ENCODE assay signal across 8 cellular contexts in the genomic region with DNA sequence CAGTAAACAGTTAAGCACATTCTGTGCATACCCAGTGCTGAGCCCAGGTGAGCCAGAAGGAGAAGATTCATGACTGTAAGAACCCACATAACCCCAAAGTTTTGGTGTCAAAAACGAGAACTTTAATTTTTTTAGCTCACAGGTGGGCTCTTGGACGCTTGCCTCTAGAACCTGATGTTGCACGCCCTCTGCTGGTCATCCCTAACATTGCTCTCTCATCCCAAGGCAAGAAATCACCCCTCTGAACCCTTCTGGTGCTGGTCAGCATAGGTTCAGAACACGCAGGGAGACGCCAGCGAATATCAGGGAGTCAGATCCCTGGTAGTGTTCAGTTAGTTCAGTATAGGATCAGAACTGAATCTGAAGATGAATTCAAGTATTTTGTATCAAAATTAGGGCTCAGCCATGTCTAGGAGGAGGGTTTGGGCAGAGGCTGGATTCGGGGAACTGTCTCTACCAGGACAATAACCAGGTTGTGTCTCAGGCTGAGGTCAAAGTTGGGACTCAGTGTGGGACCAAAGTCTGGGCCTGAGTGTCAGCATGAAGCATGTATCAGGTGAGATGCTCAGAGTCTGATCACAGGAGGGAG. TPM values are rescaled to one million over a fixed set of nuclear protein-coding genes. Genes with fewer than 3 reads are reported as not detected.
DNase-seq lines count a peak whose midpoint lies in the region; ATAC-seq and TF ChIP-seq lines count a peak whose summit lies in the region.

No MANE protein-coding gene starts in this region.

- no peaks in the 10 kb centered on the region for H3K9me3 ChIP-seq in endodermal cell (ENCODE audit: control insufficient read depth, low read length)
- no peaks in the 10 kb centered on the region for H3K9me3 ChIP-seq in neutrophil

- POLR2A ChIA-PET in activated CD8-positive, alpha-beta T cell treated with anti-CD3 and anti-CD28 coated beads, Interleukin-2, amount 10 ng/mL, durations not matched to agents 7 days and 5 days (lab: Charles Lee): no interaction called here

- H3K4me3 ChIP-seq in AG09309 (ENCODE audit: control insufficient read depth, low read depth, low read length) (no peak overlapping the region), GM12864 (ENCODE audit: low read depth, low read length) (no peak overlapping the region), endodermal cell (ENCODE audit: low read length) (no peak overlapping the region), neutrophil (ENCODE audit: low read depth in 1 of 2, low read length in 1 of 2) (no peak overlapping the region)

- peaks cover 73% of the 10 kb centered on the region for H3K4me1 Mint-ChIP-seq in activated CD8-positive, alpha-beta T cell treated with anti-CD3 and anti-CD28 coated beads, Interleukin-2, amount 10 ng/mL, durations not matched to agents 7 days and 5 days (ENCODE audit: low read depth)
- peaks cover 5% of the 10 kb centered on the region for H3K4me1 Mint-ChIP-seq in endodermal cell

- TF ChIP-seq CTCF in AG09309 (IDR thresholded peaks at IDR 0.05; ENCODE audit: control insufficient read depth, insufficient read depth, low read depth, low read length, missing control alignments): peak; percentile 83
- TF ChIP-seq CTCF in GM12864 (IDR thresholded peaks at IDR 0.05; ENCODE audit: low read depth, low read length, missing control alignments): peak; percentile 92
- peak; percentile 91 for TF ChIP-seq CTCF in endodermal cell (conservative IDR thresholded peaks at IDR 0.05)
- TF ChIP-seq CTCF in neutrophil (IDR thresholded peaks at IDR 0.05): peak; percentile 89

- H3K9ac ChIP-seq in endodermal cell (ENCODE audit: extremely low read depth, low read length, poor library complexity, severe bottlenecking): no peak overlapping the region

- no peak overlapping the region for H3K27ac ChIP-seq in endodermal cell (ENCODE audit: low read depth, low read length)
- H3K27ac ChIP-seq in neutrophil: peak overlapping the region; percentile 96

- no peaks in the 10 kb centered on the region for H3K36me3 Mint-ChIP-seq in activated CD8-positive, alpha-beta T cell treated with anti-CD3 and anti-CD28 coated beads, Interleukin-2, amount 10 ng/mL, durations not matched to agents 7 days and 5 days (ENCODE audit: low read depth)
- no peaks in the 10 kb centered on the region for H3K36me3 Mint-ChIP-seq in endodermal cell (ENCODE audit: low read depth)

- WGBS in endodermal cell (ENCODE audit: insufficient coverage in 1 of 2, insufficient read length in 1 of 2), 2 experiments: 31 to 38% methylated on average over 7 of the region's 7 CpGs

- H3K36me3 ChIP-seq in endodermal cell (ENCODE audit: control insufficient read depth, insufficient read depth, low read length): no peaks in the 10 kb centered on the region
- no peaks in the 10 kb centered on the region for H3K36me3 ChIP-seq in neutrophil

- no peak for ATAC-seq in activated CD8-positive, alpha-beta T cell treated with anti-CD3 and anti-CD28 coated beads, Interleukin-2, amount 10 ng/mL, durations not matched to agents 7 days and 5 days
- ATAC-seq in HG03045 (IDR thresholded peaks at IDR 0.05; ENCODE audit: unreplicated experiment) (no peak), GM21381 (IDR thresholded peaks at IDR 0.05; ENCODE audit: unreplicated experiment) (no peak)

- H3K27ac Mint-ChIP-seq in activated CD8-positive, alpha-beta T cell treated with anti-CD3 and anti-CD28 coated beads, Interleukin-2, amount 10 ng/mL, durations not matched to agents 7 days and 5 days: peak overlapping the region; percentile 0
- no peak overlapping the region for H3K27ac Mint-ChIP-seq in endodermal cell

- CTCF ChIA-PET in activated CD8-positive, alpha-beta T cell treated with anti-CD3 and anti-CD28 coated beads, Interleukin-2, amount 10 ng/mL, durations not matched to agents 7 days and 5 days (lab: Charles Lee): interaction anchor here (0.6 to 6.5 kb wide), 32 partner anchors 9 to 492 kb away, joined by 3 to 116 read pairs (median 4); partner anchors contain the start of genes ATOSB, DCTN3, PIGO and STOML2

- H3K27me3 Mint-ChIP-seq in activated CD8-positive, alpha-beta T cell treated with anti-CD3 and anti-CD28 coated beads, Interleukin-2, amount 10 ng/mL, durations not matched to agents 7 days and 5 days (ENCODE audit: low read depth): no peaks in the 10 kb centered on the region
- H3K27me3 Mint-ChIP-seq in endodermal cell (ENCODE audit: insufficient read depth): peaks cover 4% of the 10 kb centered on the region

- no peak overlapping the region for H3K4me3 Mint-ChIP-seq in activated CD8-positive, alpha-beta T cell treated with anti-CD3 and anti-CD28 coated beads, Interleukin-2, amount 10 ng/mL, durations not matched to agents 7 days and 5 days
- H3K4me3 Mint-ChIP-seq in endodermal cell: no peak overlapping the region

- H3K9me3 Mint-ChIP-seq in activated CD8-positive, alpha-beta T cell treated with anti-CD3 and anti-CD28 coated beads, Interleukin-2, amount 10 ng/mL, durations not matched to agents 7 days and 5 days (ENCODE audit: insufficient read depth): no peaks in the 10 kb centered on the region
- no peaks in the 10 kb centered on the region for H3K9me3 Mint-ChIP-seq in endodermal cell

- no peak for DNase-seq in AG09309 (ENCODE audit: low read depth)
- DNase-seq in GM12864 (ENCODE audit: low read depth): no peak
- peak; percentile 58 for DNase-seq in NCI-H2227 (lab: John Stamatoyannopoulos, UW; ENCODE audit: unreplicated experiment)
- DNase-seq in activated CD8-positive, alpha-beta T cell treated with anti-CD3 and anti-CD28 coated beads, Interleukin-2, amount 10 ng/mL, durations not matched to agents 7 days and 5 days: peak; percentile 77
- peak; percentile 94 for DNase-seq in endodermal cell

- H3K4me1 ChIP-seq in endodermal cell (ENCODE audit: control insufficient read depth, insufficient read depth, low read length) (no peaks in the 10 kb centered on the region), neutrophil (ENCODE audit: control insufficient read depth in 1 of 2, insufficient read depth in 1 of 2, low read depth in 1 of 2, low read length in 1 of 2) (peaks cover 90 to 97% of the 10 kb centered on the region in 2 experiments)

- H3K27me3 ChIP-seq in endodermal cell (ENCODE audit: control insufficient read depth, insufficient read depth, low read length, poor library complexity, severe bottlenecking): no peaks in the 10 kb centered on the region
- H3K27me3 ChIP-seq in neutrophil: peaks cover 33% of the 10 kb centered on the region

RNA-seq across cellular contexts. Expression of gene DNAJB5, which starts 4.1 kb away (rescaled TPM):
- total RNA-seq in activated CD8-positive, alpha-beta T cell treated with anti-CD3 and anti-CD28 coated beads, Interleukin-2, amount 10 ng/mL, durations not matched to agents 7 days and 5 days: 1 to 10 TPM; 5.1 to 5.5 TPM
- total RNA-seq in endodermal cell: 10 to 100 TPM; 19.8 to 40.1 TPM
- polyA plus RNA-seq in endodermal cell (2013, experiment 1 of 2): 48.8 TPM
- polyA plus RNA-seq in endodermal cell (2013, experiment 2 of 2): 49.6 TPM

RNA-seq across cellular contexts. Expression of gene PHF24, which starts 27.3 kb away (rescaled TPM):
- not detected for total RNA-seq in activated CD8-positive, alpha-beta T cell treated with anti-CD3 and anti-CD28 coated beads, Interleukin-2, amount 10 ng/mL, durations not matched to agents 7 days and 5 days
- 1 to 10 TPM; 1.9 to 2.7 TPM for total RNA-seq in endodermal cell
- polyA plus RNA-seq in endodermal cell (2013, experiment 1 of 2): 1.0 TPM
- polyA plus RNA-seq in endodermal cell (2013, experiment 2 of 2): 0.66 TPM

Comparison
In these comparisons a context has a peak if more than half of its experiments do, and no peak if none do; other contexts are left out.
1. DNase-seq: peak in NCI-H2227 (single experiment), activated CD8-positive, alpha-beta T cell treated with anti-CD3 and anti-CD28 coated beads, Interleukin-2, amount 10 ng/mL, durations not matched to agents 7 days and 5 days (single experiment) and endodermal cell (single experiment); none in AG09309 (single experiment) and GM12864 (single experiment).
2. Peak in every context shown above with its lines, with median percentiles within 50 percentile points of each other: CTCF ChIP-seq.